Comparison of ENCODE assay signal across 21 cellular contexts in the genomic region with DNA sequence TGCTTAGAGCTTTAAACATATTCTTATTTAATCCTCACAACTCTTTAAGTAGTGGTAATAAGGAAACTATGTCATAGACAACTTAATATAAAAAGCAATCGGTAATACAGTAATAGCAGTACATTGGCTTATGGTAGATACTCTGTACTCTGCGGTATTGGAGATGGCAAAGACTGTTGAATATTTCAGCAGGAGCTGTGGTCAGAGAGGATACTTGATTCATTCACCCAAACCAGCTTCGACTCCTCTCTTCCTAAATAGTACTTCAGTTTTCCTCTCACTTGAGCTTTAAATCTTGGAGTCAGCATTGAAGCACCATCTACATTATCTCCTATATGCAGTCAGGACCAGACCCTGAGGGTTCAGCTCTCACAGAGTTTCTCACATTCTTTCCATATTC.
DNase-seq lines count a peak whose midpoint lies in the region; ATAC-seq, FAIRE-seq and TF ChIP-seq lines count a peak whose summit lies in the region.
"Had no signal": no experiment of that assay in that cellular context is flagged by ENCODE, and none has a peak within 500 bp of the region (broad histone marks: within the 10 kb centered on the region; RNA-seq: fewer than 3 reads in every experiment).

No MANE protein-coding gene starts in this region.

- no peak overlapping the region for H4K8ac ChIP-seq in mesenchymal stem cell (ENCODE audit: low read length)

- H3K36me3 ChIP-seq in left ventricle myocardium inferior (no peaks in the 10 kb centered on the region), mesenchymal stem cell (ENCODE audit: control insufficient read depth in 1 of 2, insufficient read depth in 2 of 2, low read depth in 1 of 2, low read length in 2 of 2) (no peaks in the 10 kb centered on the region), kidney (ENCODE audit: control insufficient read depth in 1 of 2, insufficient read depth in 2 of 2, low read length in 2 of 2) (no peaks in the 10 kb centered on the region)
- H3K36me3 ChIP-seq: lower lobe of right lung, neutrophil had no signal

- intact Hi-C loops in left ventricle myocardium inferior (cut with micrococcal nuclease) = no loop called here
- intact Hi-C loops in left cardiac atrium (cut with DNase I) = no loop called here
- intact Hi-C loops in kidney (cut with DNase I) = no loop called here

- peak overlapping the region in 1 of 2 experiments; percentile 43 for H3K18ac ChIP-seq in mesenchymal stem cell (ENCODE audit: low read depth in 1 of 2, low read length in 2 of 2)

- H2BK120ac ChIP-seq in mesenchymal stem cell (ENCODE audit: low read depth, low read length) = no peak overlapping the region

- 90% methylated on average over 3 of the region's 3 CpGs for WGBS in mesenchymal stem cell

- no peak for FAIRE-seq in kidney (lab: Jason Lieb, UNC)
- FAIRE-seq: A204.1, frontal cortex had no signal

- no peak overlapping the region for H3K23ac ChIP-seq in mesenchymal stem cell (ENCODE audit: low read length in 2 of 2)

- H4K91ac ChIP-seq in mesenchymal stem cell (ENCODE audit: low read length) = no peak overlapping the region

- no peak overlapping the region for H3K4me2 ChIP-seq in mesenchymal stem cell (ENCODE audit: low read length, poor library complexity, severe bottlenecking)

- no peak overlapping the region for H3K4ac ChIP-seq in mesenchymal stem cell (ENCODE audit: low read depth in 1 of 2, low read length in 2 of 2)

- no peak overlapping the region for H2AK5ac ChIP-seq in mesenchymal stem cell (ENCODE audit: low read length, severe bottlenecking)

- ATAC-seq in left cardiac atrium (no peak), SK-N-SH treated with all-trans-retinoic acid at 6 μM for 48 hours (0 out of 3 replicates have a peak, but pooled peaks have one; percentile 5), HG03378 (IDR thresholded peaks at IDR 0.05; ENCODE audit: unreplicated experiment) (no peak)
- ATAC-seq: effector memory CD8-positive, alpha-beta T cell; lower lobe of right lung had no signal

- no peak overlapping the region for H3K4me3 ChIP-seq in left ventricle myocardium inferior
- H3K4me3 ChIP-seq in mesenchymal stem cell (ENCODE audit: insufficient read depth in 1 of 2, low read depth in 1 of 2, low read length in 2 of 2) = no peak overlapping the region
- no peak overlapping the region for H3K4me3 ChIP-seq in kidney (ENCODE audit: low read length in 2 of 2)
- H3K4me3 ChIP-seq: lower lobe of right lung, skin epidermis had no signal

- H3K27me3 ChIP-seq in left ventricle myocardium inferior (ENCODE audit: low read depth) (no peaks in the 10 kb centered on the region), mesenchymal stem cell (ENCODE audit: control insufficient read depth in 1 of 2, insufficient read depth in 1 of 2, low read length in 2 of 2) (no peaks in the 10 kb centered on the region)
- H3K27me3 ChIP-seq: neutrophil had no signal

- peaks cover 15% of the 10 kb centered on the region for H3K79me1 ChIP-seq in mesenchymal stem cell (replicated peaks; ENCODE audit: low read length, poor library complexity, severe bottlenecking)

- H3K9ac ChIP-seq in mesenchymal stem cell (ENCODE audit: low read length) = peak overlapping the region; percentile 86
- no peak overlapping the region for H3K9ac ChIP-seq in kidney (ENCODE audit: low read length in 2 of 2)

- no peak for DNase-seq in left ventricle myocardium inferior
- DNase-seq in left cardiac atrium = no peak
- no peak for DNase-seq in mesenchymal stem cell
- DNase-seq in kidney = no peak
- DNase-seq in germinal center (ENCODE audit: low spot score) = no peak
- DNase-seq in hepatic stellate cell (ENCODE audit: low spot score) = no peak
- DNase-seq: activated CD4-positive, alpha-beta memory T cell treated with anti-CD3 and anti-CD28 coated beads, Interleukin-2, amount 10 ng/mL, durations not matched to agents 7 days and 5 days; effector memory CD8-positive, alpha-beta T cell; islet precursor cell; Kasumi-1; lower lobe of right lung; NCI-H1092; NCI-H187 treated with DMSO at 0.1 percent for 48 hours; NCI-H526 treated with DMSO at 0.1 percent for 48 hours; stimulated activated CD4-positive, alpha-beta T cell treated with anti-CD3 and anti-CD28 coated beads, Interleukin-1b, Interleukin-23, amount 100 ng/mL, for 48 hours had no signal

- peak overlapping the region; percentile 16 for H3K27ac ChIP-seq in left ventricle myocardium inferior (replicated peaks)
- H3K27ac ChIP-seq in mesenchymal stem cell (ENCODE audit: low read length, poor library complexity, severe bottlenecking) = no peak overlapping the region
- no peak overlapping the region for H3K27ac ChIP-seq in kidney (ENCODE audit: low read depth in 2 of 2, low read length in 2 of 2)
- H3K27ac ChIP-seq: lower lobe of right lung, neutrophil had no signal

- peaks cover 6% of the 10 kb centered on the region for H3K9me3 ChIP-seq in left ventricle myocardium inferior (replicated peaks)
- peaks cover 4% of the 10 kb centered on the region for H3K9me3 ChIP-seq in mesenchymal stem cell (ENCODE audit: control insufficient read depth, low read length)
- H3K9me3 ChIP-seq in kidney (ENCODE audit: control insufficient read depth in 1 of 2, low read length in 2 of 2) = no peaks in the 10 kb centered on the region
- H3K9me3 ChIP-seq: lower lobe of right lung, neutrophil had no signal

- no peak overlapping the region for H2BK12ac ChIP-seq in mesenchymal stem cell (ENCODE audit: low read length in 2 of 2)

- no peak overlapping the region for H2BK15ac ChIP-seq in mesenchymal stem cell (ENCODE audit: low read depth, poor library complexity, severe bottlenecking)

- TF ChIP-seq CTCF in left ventricle myocardium inferior (IDR thresholded peaks at IDR 0.05; ENCODE audit: borderline replicate concordance) = no peak
- TF ChIP-seq CTCF in kidney (IDR thresholded peaks at IDR 0.05; ENCODE audit: borderline replicate concordance, extremely low read depth, insufficient read depth) = no peak

- no peak overlapping the region for H2AFZ ChIP-seq in mesenchymal stem cell (ENCODE audit: low read depth, low read length)

- no peak overlapping the region for H3K14ac ChIP-seq in mesenchymal stem cell (ENCODE audit: low read length in 2 of 2)

- H3K4me1 ChIP-seq in left ventricle myocardium inferior (peaks cover 11% of the 10 kb centered on the region), mesenchymal stem cell (ENCODE audit: control insufficient read depth, insufficient read depth, low read depth, low read length) (peaks cover 5% of the 10 kb centered on the region), kidney (ENCODE audit: control insufficient read depth in 1 of 2, insufficient read depth in 1 of 2, low read depth in 1 of 2, low read length in 2 of 2) (no peaks in the 10 kb centered on the region)

- H2BK5ac ChIP-seq in mesenchymal stem cell (ENCODE audit: low read depth, low read length, poor library complexity, severe bottlenecking) = no peak overlapping the region

TF ChIP-seq in SK-N-SH treated with all-trans-retinoic acid at 6 μM for 48 hours, 23 proteins besides CTCF, POLR2A, EP300 and RAD21 (continues in another document):
- TF ChIP-seq TOX (CRISPR knock-in tag; IDR thresholded peaks at IDR 0.05; ENCODE audit: borderline replicate concordance) (no peak), OSR1 (CRISPR knock-in tag; IDR thresholded peaks at IDR 0.05) (no peak), TSHZ2 (CRISPR knock-in tag; IDR thresholded peaks at IDR 0.05) (no peak), ESRRG (CRISPR knock-in tag; IDR thresholded peaks at IDR 0.05) (no peak), ZFP30 (CRISPR knock-in tag; IDR thresholded peaks at IDR 0.05) (no peak), ISL1 (CRISPR knock-in tag; IDR thresholded peaks at IDR 0.05) (no peak), ZFP3 (CRISPR knock-in tag; IDR thresholded peaks at IDR 0.05) (no peak), TCF4 (CRISPR knock-in tag; IDR thresholded peaks at IDR 0.05; ENCODE audit: borderline replicate concordance) (no peak), ZNF70 (CRISPR knock-in tag; IDR thresholded peaks at IDR 0.05) (no peak)
- TF ChIP-seq, protein P1, sequence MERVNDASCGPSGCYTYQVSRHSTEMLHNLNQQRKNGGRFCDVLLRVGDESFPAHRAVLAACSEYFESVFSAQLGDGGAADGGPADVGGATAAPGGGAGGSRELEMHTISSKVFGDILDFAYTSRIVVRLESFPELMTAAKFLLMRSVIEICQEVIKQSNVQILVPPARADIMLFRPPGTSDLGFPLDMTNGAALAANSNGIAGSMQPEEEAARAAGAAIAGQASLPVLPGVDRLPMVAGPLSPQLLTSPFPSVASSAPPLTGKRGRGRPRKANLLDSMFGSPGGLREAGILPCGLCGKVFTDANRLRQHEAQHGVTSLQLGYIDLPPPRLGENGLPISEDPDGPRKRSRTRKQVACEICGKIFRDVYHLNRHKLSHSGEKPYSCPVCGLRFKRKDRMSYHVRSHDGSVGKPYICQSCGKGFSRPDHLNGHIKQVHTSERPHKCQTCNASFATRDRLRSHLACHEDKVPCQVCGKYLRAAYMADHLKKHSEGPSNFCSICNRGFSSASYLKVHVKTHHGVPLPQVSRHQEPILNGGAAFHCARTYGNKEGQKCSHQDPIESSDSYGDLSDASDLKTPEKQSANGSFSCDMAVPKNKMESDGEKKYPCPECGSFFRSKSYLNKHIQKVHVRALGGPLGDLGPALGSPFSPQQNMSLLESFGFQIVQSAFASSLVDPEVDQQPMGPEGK (CRISPR knock-in tag; IDR thresholded peaks at IDR 0.05; ENCODE audit: borderline replicate concordance) = no peak
